ENCODE assay signal across 21 cellular contexts in genomic region chr7:1547777-1548437, GRCh38. TPM values are rescaled to one million over a fixed set of nuclear protein-coding genes. Genes with fewer than 3 reads are reported as not detected.
A peak's percentile ranks its signal among the peaks of the same experiment; 100 is the strongest.
DNase-seq lines count a peak whose midpoint lies in the region; ATAC-seq, FAIRE-seq and TF ChIP-seq lines count a peak whose summit lies in the region.
"Had no signal": no experiment of that assay in that cellular context is flagged by ENCODE, and none has a peak within 500 bp of the region (broad histone marks: within the 10 kb centered on the region; RNA-seq: fewer than 3 reads in every experiment).

No MANE protein-coding gene starts in this region.

- CTCF ChIA-PET in MCF 10A (lab: Yijun Ruan, JAX), result interaction anchor here (0.5 to 1.8 kb wide), 4 partner anchors 9 to 44 kb away, joined by 3 to 5 read pairs (median 4); partner anchors contain the start of genes INTS1 and TMEM184A
- CTCF ChIA-PET in mammary epithelial cell (lab: Charles Lee; ENCODE audit: low non-redundant PET), result no interaction called here

- H3K4me3 Mint-ChIP-seq in MCF 10A (ENCODE audit: unreplicated experiment), result no peak overlapping the region
- H3K4me3 Mint-ChIP-seq in CD14-positive monocyte, result peak overlapping the region in 1 of 2 donors; percentile 21
- H3K4me3 Mint-ChIP-seq in T-helper 17 cell, result peak overlapping the region; percentile 19
- H3K4me3 Mint-ChIP-seq in neural progenitor cell, result no peak overlapping the region

- peaks cover 18% of the 10 kb centered on the region for H3K36me3 Mint-ChIP-seq in MCF 10A (ENCODE audit: insufficient read depth, unreplicated experiment)
- peaks cover 0 to 9% of the 10 kb centered on the region in 2 donors for H3K36me3 Mint-ChIP-seq in CD14-positive monocyte
- H3K36me3 Mint-ChIP-seq in T-helper 17 cell (ENCODE audit: low read depth), result no peaks in the 10 kb centered on the region
- H3K36me3 Mint-ChIP-seq in neural progenitor cell, result no peaks in the 10 kb centered on the region

- FAIRE-seq in pancreas (lab: Jason Lieb, UNC), result no peak
- FAIRE-seq in frontal cortex (lab: Jason Lieb, UNC), result no peak
- FAIRE-seq: G401.6, GM12892, GM19239 had no signal

- H3K36me3 ChIP-seq in mammary epithelial cell (ENCODE audit: insufficient read depth, low read length) (no peaks in the 10 kb centered on the region), pancreas (peaks cover 0 to 28% (median 0%) of the 10 kb centered on the region in 3 donors), neural progenitor cell (no peaks in the 10 kb centered on the region)

- H2AFZ ChIP-seq in mammary epithelial cell (ENCODE audit: low read depth, low read length) (no peak overlapping the region), neural progenitor cell (replicated peaks) (no peak overlapping the region)

- H4K20me1 ChIP-seq in mammary epithelial cell (ENCODE audit: insufficient read depth, low read length) (no peaks in the 10 kb centered on the region), neural progenitor cell (ENCODE audit: low read depth) (no peaks in the 10 kb centered on the region)

- H3K4me2 ChIP-seq in mammary epithelial cell (ENCODE audit: insufficient read depth, low read depth, low read length) (no peak overlapping the region), neural progenitor cell (no peak overlapping the region)

- H3K27me3 Mint-ChIP-seq in MCF 10A (ENCODE audit: insufficient read depth, unreplicated experiment) (no peaks in the 10 kb centered on the region), CD14-positive monocyte (ENCODE audit: low read depth in 3 of 3) (peaks cover 0 to 2% (median 0%) of the 10 kb centered on the region in 3 donors), T-helper 17 cell (no peaks in the 10 kb centered on the region), neural progenitor cell (ENCODE audit: insufficient read depth, low read depth) (peaks cover 3% of the 10 kb centered on the region)

- intact Hi-C loops in MCF 10A (cut with micrococcal nuclease), result no loop called here
- intact Hi-C loops in mammary epithelial cell (cut with micrococcal nuclease), result no loop called here
- intact Hi-C loops in CD14-positive monocyte (cut with micrococcal nuclease), result no loop called here
- intact Hi-C loops in pancreas (cut with DNase I), result no loop called here

- TF ChIP-seq CTCF in MCF 10A (IDR thresholded peaks at IDR 0.05; ENCODE audit: unreplicated experiment) (no peak), mammary epithelial cell (conservative IDR thresholded peaks at IDR 0.05 in 1 of 2, IDR thresholded peaks at IDR 0.05 in 1 of 2; ENCODE audit: extremely low read depth in 1 of 2, insufficient read depth in 1 of 2, low read depth in 1 of 2, low read length in 2 of 2) (no peak), CD14-positive monocyte (IDR thresholded peaks at IDR 0.05) (no peak), pancreas (IDR thresholded peaks at IDR 0.05) (no peak), neural progenitor cell (IDR thresholded peaks at IDR 0.05) (no peak)

- 96% methylated on average over 21 of the region's 35 CpGs for WGBS in mammary epithelial cell (ENCODE audit: low coverage, missing lambda C conversion rate)
- WGBS in pancreas, 2 donors, result 89 to 90% methylated on average over 23 to 35 of the region's 35 CpGs

- no peak overlapping the region for H3K4me3 ChIP-seq in mammary epithelial cell (replicated peaks in 1 of 3; ENCODE audit: insufficient read depth in 1 of 3, low read depth in 2 of 3, low read length in 3 of 3)
- no peak overlapping the region for H3K4me3 ChIP-seq in pancreas
- H3K4me3 ChIP-seq in neural progenitor cell, result no peak overlapping the region

- H3K9me3 Mint-ChIP-seq in MCF 10A (ENCODE audit: unreplicated experiment) (no peaks in the 10 kb centered on the region), CD14-positive monocyte (peaks cover 0 to 2% (median 0%) of the 10 kb centered on the region in 7 donors), neural progenitor cell (no peaks in the 10 kb centered on the region)

- H3K4me1 ChIP-seq in mammary epithelial cell (ENCODE audit: insufficient read depth, low read length) (peaks cover 17% of the 10 kb centered on the region), pancreas (peaks cover 5 to 12% (median 12%) of the 10 kb centered on the region in 3 donors), neural progenitor cell (no peaks in the 10 kb centered on the region)

- H3K27me3 ChIP-seq in mammary epithelial cell (ENCODE audit: insufficient read depth, low read length) (no peaks in the 10 kb centered on the region), pancreas (no peaks in the 10 kb centered on the region), neural progenitor cell (no peaks in the 10 kb centered on the region)

- dilution Hi-C loops in mammary epithelial cell (cut with HindIII; ENCODE audit: low sequenced_read_pairs), result no loop called here

- BruUV-seq in MCF 10A (replicated peaks; lab: Mats Ljungman, UMichigan) (no TSS peak), mammary epithelial cell (replicated peaks; lab: Mats Ljungman, UMichigan) (no TSS peak)

- H3K79me2 ChIP-seq in mammary epithelial cell (ENCODE audit: insufficient read depth, low read length), result no peaks in the 10 kb centered on the region
- H3K79me2 ChIP-seq in neural progenitor cell (ENCODE audit: low read depth), result no peaks in the 10 kb centered on the region

- ATAC-seq in T-helper 17 cell (no peak), pancreas (no peak)

- no peaks in the 10 kb centered on the region for H3F3A ChIP-seq in neural progenitor cell (ENCODE audit: low read depth)

- H3K4me1 Mint-ChIP-seq in MCF 10A (ENCODE audit: insufficient read depth, unreplicated experiment) (no peaks in the 10 kb centered on the region), CD14-positive monocyte (peaks cover 4% of the 10 kb centered on the region), T-helper 17 cell (peaks cover 3% of the 10 kb centered on the region), neural progenitor cell (peaks cover 5% of the 10 kb centered on the region)

- in situ Hi-C loops in mammary epithelial cell (cut with MboI; ENCODE audit: low sequenced_read_pairs in 2 of 2), result no loop called here

- POLR2A ChIA-PET in MCF 10A (lab: Yijun Ruan, JAX), result interaction anchor here (0.9 kb wide), 1 partner anchor 8 kb away, joined by 5 read pairs; the partner anchor contains the start of gene TMEM184A

- H3K9me3 ChIP-seq in mammary epithelial cell (replicated peaks; ENCODE audit: insufficient read depth, low read length) (no peaks in the 10 kb centered on the region), T-helper 17 cell (ENCODE audit: control insufficient read depth, low read length, poor library complexity, severe bottlenecking) (no peaks in the 10 kb centered on the region), pancreas (no peaks in the 10 kb centered on the region), neural progenitor cell (ENCODE audit: low read depth) (no peaks in the 10 kb centered on the region)

- H3K9ac ChIP-seq in mammary epithelial cell (ENCODE audit: insufficient read depth, low read length), result no peak overlapping the region
- no peak overlapping the region for H3K9ac ChIP-seq in neural progenitor cell

- DNase-seq in MCF 10A (ENCODE audit: unreplicated experiment) (no peak), mammary epithelial cell (no peak), CD14-positive monocyte (ENCODE audit: low spot score) (peak; percentile 43), T-helper 17 cell (no peak), pancreas (peak in 4 of 6 donors; percentile 29 to 81 (median 53)), neural progenitor cell (ENCODE audit: low spot score) (no peak), NCI-H1930 (lab: John Stamatoyannopoulos, UW) (no peak), frontal cortex (ENCODE audit: low spot score in 2 of 2) (no peak)
- DNase-seq: ACHN; C1 segment of cervical spinal cord; DMS79 treated with DMSO at 0.1 percent for 48 hours; GOT3; KG1; NCI-H1092; NCI-H2107; NCI-H226; NCI-H526; NK-92 treated with Interleukin-12 subunit alpha and Interleukin-12 subunit beta, amount 100 ng/mL, for 24 hours had no signal

- H3K27ac Mint-ChIP-seq in MCF 10A (ENCODE audit: low read depth, unreplicated experiment), result peak overlapping the region; percentile 83
- H3K27ac Mint-ChIP-seq in CD14-positive monocyte, result peak overlapping the region in 2 of 7 donors; percentile 25 to 69
- H3K27ac Mint-ChIP-seq in T-helper 17 cell, result no peak overlapping the region
- no peak overlapping the region for H3K27ac Mint-ChIP-seq in neural progenitor cell

- H3K27ac ChIP-seq in mammary epithelial cell (ENCODE audit: insufficient read depth, low read depth, low read length) (no peak overlapping the region), pancreas (no peak overlapping the region), neural progenitor cell (no peak overlapping the region)

RNA-seq across cellular contexts. Expression of gene TMEM184A, which starts 8.1 kb away (rescaled TPM):
- total RNA-seq in MCF 10A (2022) (9.0 and 14.2 TPM in 2 replicates), mammary epithelial cell (10 to 100 TPM in 1 of 2 donors, 1 to 10 TPM in 1; 9.2 to 15.1 TPM), T-helper 17 cell (not detected), pancreas (10 to 100 TPM; 15.2 to 27.5 (median 21.3) TPM), neural progenitor cell (ENCODE audit: low replicate concordance) (0.17 and 0.22 TPM in 2 replicates), frontal cortex (not detected)
- polyA plus RNA-seq in mammary epithelial cell (5.5 TPM), CD14-positive monocyte (not detected), pancreas (10 to 100 TPM; 29.0 to 58.9 TPM)
- 8.4 TPM for polyA minus RNA-seq in mammary epithelial cell

RNA-seq across cellular contexts. Expression of gene MAFK, which starts 17.4 kb away (rescaled TPM):
- total RNA-seq in MCF 10A (2022), result 37.8 and 45.6 TPM in 2 replicates
- total RNA-seq in mammary epithelial cell, result 10 to 100 TPM; 10.5 to 23.4 TPM
- 3.1 TPM for polyA plus RNA-seq in mammary epithelial cell
- 10.2 TPM for polyA minus RNA-seq in mammary epithelial cell
- under 1 TPM; 0.30 to 0.48 TPM for polyA plus RNA-seq in CD14-positive monocyte
- 10 to 100 TPM; 55.8 to 56.4 TPM for total RNA-seq in T-helper 17 cell
- 10 to 100 TPM; 21.1 to 43.2 (median 23.4) TPM for total RNA-seq in pancreas
- 10 to 100 TPM; 42.6 to 71.2 TPM for polyA plus RNA-seq in pancreas
- total RNA-seq in neural progenitor cell (ENCODE audit: low replicate concordance), result 4.3 and 4.7 TPM in 2 replicates
- total RNA-seq in frontal cortex, result 8.2 TPM

RNA-seq across cellular contexts. Expression of gene PSMG3, which starts 21.9 kb away (rescaled TPM):
- 38.2 and 42.1 TPM in 2 replicates for total RNA-seq in MCF 10A (2022)
- 10 to 100 TPM; 25.8 to 34.0 TPM for total RNA-seq in mammary epithelial cell
- polyA plus RNA-seq in mammary epithelial cell, result 70.4 TPM
- 14.2 TPM for polyA minus RNA-seq in mammary epithelial cell
- polyA plus RNA-seq in CD14-positive monocyte, result 10 to 100 TPM; 34.5 to 38.8 TPM
- total RNA-seq in T-helper 17 cell, result 10 to 100 TPM; 22.8 to 23.6 TPM
- total RNA-seq in pancreas, result 10 to 100 TPM in 4 of 6 donors, 1 to 10 TPM in 2; 6.7 to 12.0 (median 11.0) TPM
- 10 to 100 TPM; 45.6 to 46.1 TPM for polyA plus RNA-seq in pancreas
- 31.1 and 50.3 TPM in 2 replicates for total RNA-seq in neural progenitor cell (ENCODE audit: low replicate concordance)
- 26.1 TPM for total RNA-seq in frontal cortex

RNA-seq across cellular contexts. Expression of gene INTS1, which starts 43.7 kb away (rescaled TPM):
- total RNA-seq in MCF 10A (2022) (86.3 and 93.5 TPM in 2 replicates), mammary epithelial cell (10 to 100 TPM; 51.3 to 81.1 TPM), T-helper 17 cell (10 to 100 TPM; 88.2 to 89.4 TPM), pancreas (10 to 100 TPM; 45.0 to 73.2 (median 58.3) TPM), neural progenitor cell (ENCODE audit: low replicate concordance) (16.5 and 76.7 TPM in 2 replicates), frontal cortex (23.6 TPM)
- polyA plus RNA-seq in mammary epithelial cell (31.7 TPM), CD14-positive monocyte (1 to 10 TPM; 5.5 to 7.3 TPM), pancreas (100 to 1,000 TPM in 1 of 2 donors, 10 to 100 TPM in 1; 92.7 to 166 TPM)
- polyA minus RNA-seq in mammary epithelial cell, result 62.4 TPM

Comparison
In these comparisons a context has a peak if more than half of its experiments do, and no peak if none do; other contexts are left out.
1. DNase-seq: peak in CD14-positive monocyte (single experiment) and pancreas (4 of 6); none in MCF 10A (single experiment), mammary epithelial cell (single experiment), T-helper 17 cell (0 of 3), neural progenitor cell (single experiment), NCI-H1930 (0 of 2) and frontal cortex (0 of 2).